In the genomic region with DNA sequence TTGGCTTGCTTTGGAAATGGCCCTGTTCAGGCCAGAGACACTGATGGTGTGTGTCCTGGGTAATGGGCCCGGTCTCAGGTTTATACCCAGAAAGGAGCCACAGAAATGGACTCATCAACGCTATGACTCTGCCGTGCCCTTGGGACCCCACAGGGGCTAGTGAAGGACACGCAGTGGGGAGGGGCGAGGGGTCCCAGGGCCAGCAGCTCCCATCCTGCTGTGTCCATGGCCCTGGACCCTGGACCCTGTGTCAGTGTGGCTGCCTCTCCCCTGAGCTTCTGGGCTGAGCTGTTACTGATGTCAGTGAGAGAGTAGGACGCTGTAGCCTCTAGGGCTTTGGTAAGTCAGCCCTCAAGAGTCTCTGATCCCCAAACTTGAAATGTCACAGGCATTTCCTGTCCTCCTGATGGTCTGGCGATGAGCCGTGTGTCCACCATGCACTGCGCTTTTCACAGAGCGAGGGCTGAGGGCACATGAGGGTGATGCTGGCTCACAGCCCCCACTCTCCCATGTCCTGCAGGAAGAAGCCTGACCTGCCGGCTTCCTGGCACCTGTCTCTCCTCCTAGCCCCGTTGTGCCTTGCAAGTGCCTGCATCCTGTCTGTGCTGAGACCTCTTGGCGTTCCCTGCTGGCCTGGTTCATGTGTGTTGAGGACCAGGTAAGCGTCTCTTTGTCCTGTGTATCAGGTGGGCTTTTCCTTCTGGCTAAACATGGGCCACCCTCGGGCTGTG, we compare ENCODE assay signal across 18 cellular contexts.
"Had no signal": no experiment of that assay in that cellular context is flagged by ENCODE, and none has a peak within 500 bp of the region (broad histone marks: within the 10 kb centered on the region; RNA-seq: fewer than 3 reads in every experiment).

No MANE protein-coding gene starts in this region.

- H3K27me3 Mint-ChIP-seq: activated CD8-positive, alpha-beta memory T cell treated with anti-CD3 and anti-CD28 coated beads, Interleukin-2, amount 10 ng/mL, durations not matched to agents 7 days and 5 days; progenitor cell of endocrine pancreas; T-helper 17 cell had no signal

- DNase-seq: activated CD4-positive, alpha-beta T cell treated with anti-CD3 and anti-CD28 coated beads for 1 hour; activated CD8-positive, alpha-beta memory T cell treated with anti-CD3 and anti-CD28 coated beads, Interleukin-2, amount 10 ng/mL, durations not matched to agents 7 days and 5 days; activated naive CD4-positive, alpha-beta T cell treated with anti-CD3 and anti-CD28 coated beads, Interleukin-2, amount 50 U/mL, for 16 hours; amniotic stem cell; dorsolateral prefrontal cortex; foreskin melanocyte; kidney; midbrain; nephron progenitor cell; stomach; T-helper 17 cell; upper lobe of left lung; WERI-Rb-1 had no signal

- H3K4me3 ChIP-seq: cardiac muscle cell, dorsolateral prefrontal cortex, left lung, right atrium auricular region, skin epidermis, stomach, upper lobe of left lung had no signal

- H3K27ac ChIP-seq: cardiac muscle cell, dorsolateral prefrontal cortex, left lung, right atrium auricular region, skin epidermis, stomach, upper lobe of left lung, WERI-Rb-1 had no signal

- H3K4me3 Mint-ChIP-seq: activated CD8-positive, alpha-beta memory T cell treated with anti-CD3 and anti-CD28 coated beads, Interleukin-2, amount 10 ng/mL, durations not matched to agents 7 days and 5 days; nephron progenitor cell; T-helper 17 cell had no signal

- H3K9me3 ChIP-seq: left lung, right atrium auricular region, stomach, upper lobe of left lung had no signal

- ATAC-seq: activated CD8-positive, alpha-beta memory T cell treated with anti-CD3 and anti-CD28 coated beads, Interleukin-2, amount 10 ng/mL, durations not matched to agents 7 days and 5 days; left lung; T-helper 17 cell had no signal

- H3K27me3 ChIP-seq: cardiac muscle cell, dorsolateral prefrontal cortex, left lung, right atrium auricular region, stomach, upper lobe of left lung had no signal

- H3K27ac Mint-ChIP-seq: activated CD8-positive, alpha-beta memory T cell treated with anti-CD3 and anti-CD28 coated beads, Interleukin-2, amount 10 ng/mL, durations not matched to agents 7 days and 5 days; progenitor cell of endocrine pancreas; T-helper 17 cell had no signal
